In the genomic region with DNA sequence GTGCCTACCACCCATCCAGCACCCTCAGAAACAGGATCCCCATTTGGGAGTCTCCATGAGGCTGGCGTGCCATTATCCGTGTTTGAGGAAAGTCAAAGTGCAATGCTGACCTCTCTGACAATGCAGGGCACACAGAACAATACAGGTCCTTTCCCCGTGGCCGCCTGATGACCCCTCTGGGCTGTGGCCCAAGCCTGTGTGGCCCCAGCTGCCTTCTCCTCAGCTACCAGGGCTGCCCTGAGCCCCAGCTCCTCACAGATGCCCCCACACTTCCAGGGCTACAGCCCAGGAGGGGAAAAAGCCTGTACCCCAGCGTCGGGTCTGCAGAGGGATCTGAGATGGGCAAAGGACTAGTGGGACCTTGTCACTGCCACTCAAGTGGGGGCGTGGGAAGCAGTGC, we compare ENCODE assay signal across 13 cellular contexts. TPM values are rescaled to one million over a fixed set of nuclear protein-coding genes. Genes with fewer than 3 reads are reported as not detected.
A peak's percentile ranks its signal among the peaks of the same experiment; 100 is the strongest.
DNase-seq lines count a peak whose midpoint lies in the region; ATAC-seq, FAIRE-seq and TF ChIP-seq lines count a peak whose summit lies in the region.
"Had no signal": no experiment of that assay in that cellular context is flagged by ENCODE, and none has a peak within 500 bp of the region (broad histone marks: within the 10 kb centered on the region; RNA-seq: fewer than 3 reads in every experiment).

No MANE protein-coding gene starts in this region.

- no peak overlapping the region for H3K56ac ChIP-seq in H9 (ENCODE audit: insufficient read length, low read depth, low read length)

- H2BK5ac ChIP-seq in H9 (ENCODE audit: insufficient read length, low read length) = no peak overlapping the region

- H2AK5ac ChIP-seq in H9 (ENCODE audit: insufficient read length, low read length) = no peak overlapping the region

- H2BK12ac ChIP-seq in H9 (ENCODE audit: insufficient read length, low read depth, low read length) = no peak overlapping the region

- no peak overlapping the region for H3K4ac ChIP-seq in H9 (ENCODE audit: low read depth, low read length)

- BruUV-seq in K562 (replicated peaks; lab: Mats Ljungman, UMichigan) = no TSS peak
- BruUV-seq in HepG2 (replicated peaks; lab: Mats Ljungman, UMichigan) = no TSS peak

- H3K4me1 ChIP-seq in H9 (ENCODE audit: insufficient read depth, low read length) (peaks cover 6% of the 10 kb centered on the region; the same call in 1 of the 2 replicates), K562 (replicated peaks in 1 of 2; ENCODE audit: control insufficient read depth in 2 of 2, insufficient read depth in 2 of 2, low read length in 2 of 2) (peaks cover 27 to 74% of the 10 kb centered on the region in 2 experiments), HepG2 (ENCODE audit: insufficient read depth, low read length) (peaks cover 24% of the 10 kb centered on the region), rectal smooth muscle tissue (ENCODE audit: control insufficient read depth, insufficient read depth, low read length) (no peaks in the 10 kb centered on the region)

- H4K8ac ChIP-seq in H9 (replicated peaks; ENCODE audit: insufficient read length, low read depth, low read length) = no peak overlapping the region

- CTCF ChIA-PET in K562 (lab: Yijun Ruan, JAX; ENCODE audit: low intra/inter-chr PET ratio) = no interaction called here
- CTCF ChIA-PET in HepG2 (lab: Yijun Ruan, JAX; ENCODE audit: low intra/inter-chr PET ratio, low total read pairs) = no interaction called here

- TF ChIP-seq RAD21 in K562 (CRISPR knock-in tag; conservative IDR thresholded peaks at IDR 0.05 in 1 of 2, IDR thresholded peaks at IDR 0.05 in 1 of 2) (no peak), HepG2 (CRISPR knock-in tag; IDR thresholded peaks at IDR 0.05) (no peak)

- H2BK120ac ChIP-seq in H9 (ENCODE audit: low read depth, low read length, poor library complexity, severe bottlenecking) = no peak overlapping the region

- peaks cover 4% of the 10 kb centered on the region for H3K9me1 ChIP-seq in K562 (ENCODE audit: control insufficient read depth, insufficient read depth, low read length)

- POLR2A ChIA-PET in K562 (lab: Yijun Ruan, JAX) (interaction anchor here (0.6 to 3.2 kb wide), 6 partner anchors 8 to 16 kb away, joined by 3 to 18 read pairs (median 4); partner anchors contain the start of genes CFAP99 and ZFYVE28), HepG2 (lab: Yijun Ruan, JAX) (no interaction called here)

- H3K79me1 ChIP-seq in H9 (ENCODE audit: insufficient read depth, low read depth, low read length, poor library complexity, severe bottlenecking) = no peaks in the 10 kb centered on the region

- DNase-seq in H9 (no peak), K562 (ENCODE audit: extremely low read depth in 1 of 4, low spot score in 3 of 4) (no peak), HepG2 (ENCODE audit: low spot score) (no peak), middle frontal gyrus (ENCODE audit: extremely low spot score, low spot score) (no peak), NCI-H774 (lab: John Stamatoyannopoulos, UW) (no peak), inferior parietal cortex (ENCODE audit: extremely low spot score) (no peak)
- DNase-seq: activated CD4-positive, CD25-positive, alpha-beta regulatory T cell; effector CD8-positive, alpha-beta T cell; GDM1; glutamatergic neuron had no signal

- H3K27me3 Mint-ChIP-seq in H9 (ENCODE audit: low read depth) = peaks cover 27% of the 10 kb centered on the region

- H3K27me3 ChIP-seq in H9 (ENCODE audit: insufficient read depth, low read length) = no peaks in the 10 kb centered on the region
- H3K27me3 ChIP-seq in K562 (ENCODE audit: control insufficient read depth in 2 of 2, insufficient read depth in 2 of 2, low read length in 2 of 2) = no peaks in the 10 kb centered on the region
- peaks cover 15 to 67% of the 10 kb centered on the region in 2 experiments for H3K27me3 ChIP-seq in HepG2 (ENCODE audit: control insufficient read depth in 1 of 2, insufficient read depth in 2 of 2, low read length in 2 of 2)
- no peaks in the 10 kb centered on the region for H3K27me3 ChIP-seq in rectal smooth muscle tissue (ENCODE audit: control insufficient read depth, insufficient read depth, low read length)

- H3K4me3 Mint-ChIP-seq in H9 = peak overlapping the region; percentile 31 to 80

- H3K36me3 Mint-ChIP-seq in H9 (ENCODE audit: insufficient read depth in 1 of 3, low read depth in 3 of 3) = no peaks in the 10 kb centered on the region; a peak in 1 of 7 replicates

- no peak for ATAC-seq in K562
- peak; percentile 7 for ATAC-seq in HepG2
- ATAC-seq in GM18909 (IDR thresholded peaks at IDR 0.05; ENCODE audit: poor library complexity, unreplicated experiment) = no peak

- TF ChIP-seq CTCF in H9 (conservative IDR thresholded peaks at IDR 0.05) (no peak), K562 (IDR thresholded peaks at IDR 0.05 in 2 of 3, conservative IDR thresholded peaks at IDR 0.05 in 1 of 3; ENCODE audit: insufficient read depth in 2 of 3, low read depth in 1 of 3, low read length in 3 of 3) (no peak), HepG2 (CRISPR knock-in tag; IDR thresholded peaks at IDR 0.05) (no peak)

- no CpG with 5 or more reads among the region's 7 CpGs for WGBS in H9 (ENCODE audit: extremely low coverage, insufficient read length, low lambda C conversion rate)
- 80% methylated on average over 7 of the region's 7 CpGs for whole genome bisulfite sequencing in K562 (ENCODE audit: insufficient coverage, low coverage, missing lambda C conversion rate)
- WGBS in HepG2 (ENCODE audit: low lambda C conversion rate) = 18% methylated on average over 5 of the region's 7 CpGs

- H3K9ac ChIP-seq in H9 (ENCODE audit: extremely low read depth, insufficient read length, low read length) (no peak overlapping the region), K562 (ENCODE audit: insufficient read depth in 1 of 2, low read depth in 2 of 2, low read length in 2 of 2) (peak overlapping the region in 1 of 2 experiments; percentile 86; a peak in 2 of 4 replicates), HepG2 (ENCODE audit: insufficient read depth, low read depth, low read length) (no peak overlapping the region), rectal smooth muscle tissue (ENCODE audit: low read length) (no peak overlapping the region)

- H3K9me3 ChIP-seq in H9 (ENCODE audit: control insufficient read depth, low read depth, low read length) = no peaks in the 10 kb centered on the region
- no peaks in the 10 kb centered on the region for H3K9me3 ChIP-seq in K562 (replicated peaks; ENCODE audit: control insufficient read depth, insufficient read depth, low read depth, low read length)
- H3K9me3 ChIP-seq in HepG2 (ENCODE audit: low read length) = no peaks in the 10 kb centered on the region

- no peak overlapping the region for H3T11ph ChIP-seq in H9 (ENCODE audit: low read length)

- no peak overlapping the region for H4K5ac ChIP-seq in H9 (ENCODE audit: insufficient read length, low read depth, low read length)

- TF ChIP-seq POLR2A in K562 (conservative IDR thresholded peaks at IDR 0.05) (no peak), HepG2 (IDR thresholded peaks at IDR 0.05; ENCODE audit: insufficient read depth in 1 of 2, low read depth in 2 of 2, low read length in 2 of 2) (no peak)

- H2AFZ ChIP-seq in H9 (ENCODE audit: low read length) (no peak overlapping the region), K562 (ENCODE audit: low read depth, low read length) (peak overlapping the region; percentile 29; the same call in 1 of the 2 replicates), HepG2 (ENCODE audit: low read length) (no peak overlapping the region)

- H3K4me3 ChIP-seq in K562 (no peak overlapping the region), HepG2 (replicated peaks in 1 of 3; ENCODE audit: insufficient read depth in 1 of 3, low read depth in 2 of 3, low read length in 3 of 3) (peak overlapping the region in 1 of 3 experiments; percentile 34; a peak in 1 of 6 replicates), rectal smooth muscle tissue (ENCODE audit: low read length) (peak overlapping the region; percentile 22)

- no peak overlapping the region for H4K91ac ChIP-seq in H9 (ENCODE audit: insufficient read length, low read depth, low read length)

- H3K9me3 Mint-ChIP-seq in H9 = no peaks in the 10 kb centered on the region

- TF ChIP-seq EP300 in K562 (IDR thresholded peaks at IDR 0.05; ENCODE audit: low read length) (no peak), HepG2 (IDR thresholded peaks at IDR 0.05; ENCODE audit: low read depth in 2 of 2, low read length in 2 of 2) (no peak), HepG2 (CRISPR knock-in tag; IDR thresholded peaks at IDR 0.05; ENCODE audit: borderline replicate concordance) (no peak)

- no peak overlapping the region for H2BK15ac ChIP-seq in H9 (ENCODE audit: low read depth, low read length)

- peaks cover 5% of the 10 kb centered on the region; the same call in 1 of the 3 replicates for H3K36me3 ChIP-seq in K562 (ENCODE audit: control insufficient read depth, insufficient read depth, low read length)
- no peaks in the 10 kb centered on the region for H3K36me3 ChIP-seq in HepG2 (replicated peaks in 1 of 2; ENCODE audit: control insufficient read depth in 1 of 2, insufficient read depth in 2 of 2, low read length in 2 of 2)
- H3K36me3 ChIP-seq in rectal smooth muscle tissue (ENCODE audit: control insufficient read depth, insufficient read depth, low read length) = no peaks in the 10 kb centered on the region

- H3K18ac ChIP-seq in H9 (ENCODE audit: insufficient read length, low read depth, low read length) = no peak overlapping the region

- peaks cover 23 to 34% of the 10 kb centered on the region in 2 experiments for H3K4me1 Mint-ChIP-seq in H9

- in situ Hi-C loops in K562 (cut with MboI) (no loop called here), HepG2 (cut with HindIII; ENCODE audit: extremely low pct_ligation_motif_present, low pct_unique_long_range_greater_than_20kb) (no loop called here)

- H3K14ac ChIP-seq in H9 (ENCODE audit: insufficient read depth, low read length) = no peak overlapping the region

- H3K23ac ChIP-seq in H9 (ENCODE audit: insufficient read length, low read depth, low read length) = no peak overlapping the region

- peak overlapping the region in 1 of 3 experiments; percentile 40; a peak in 1 of 7 replicates for H3K27ac Mint-ChIP-seq in H9

- FAIRE-seq in K562 (lab: Jason Lieb, UNC) (no peak), HepG2 (lab: Jason Lieb, UNC) (no peak)

- no peaks in the 10 kb centered on the region for H4K20me1 ChIP-seq in H9 (ENCODE audit: control insufficient read depth, insufficient read depth, insufficient read length)
- no peaks in the 10 kb centered on the region; the same call in 1 of the 2 replicates for H4K20me1 ChIP-seq in K562 (replicated peaks; ENCODE audit: control insufficient read depth, insufficient read depth, low read length)
- H4K20me1 ChIP-seq in HepG2 (ENCODE audit: insufficient read depth, low read length) = no peaks in the 10 kb centered on the region; the same call in 1 of the 2 replicates

- peaks cover 3% of the 10 kb centered on the region for H3K23me2 ChIP-seq in H9 (ENCODE audit: insufficient read length, low read depth, low read length, poor library complexity, severe bottlenecking)

- intact Hi-C loops in K562 (cut with micrococcal nuclease) (loop anchor here (2.0 kb wide), 1 partner anchor 14 kb away; no protein-coding TSS in a partner anchor), HepG2 (cut with micrococcal nuclease; ENCODE audit: unreplicated experiment) (no loop called here)

- H2BK20ac ChIP-seq in H9 (ENCODE audit: low read depth, low read length, poor library complexity, severe bottlenecking) = no peak overlapping the region

- no peak overlapping the region for H3K27ac ChIP-seq in H9 (ENCODE audit: insufficient read length, low read depth, low read length)
- no peak overlapping the region for H3K27ac ChIP-seq in K562 (ENCODE audit: extremely low read depth, low read depth, low read length)
- H3K27ac ChIP-seq in HepG2 (ENCODE audit: extremely low read length, insufficient read depth, low read length) = no peak overlapping the region
- no peak overlapping the region for H3K27ac ChIP-seq in rectal smooth muscle tissue (ENCODE audit: low read depth, low read length)

- H3K4me2 ChIP-seq in H9 (ENCODE audit: insufficient read depth, insufficient read length, low read length) (peak overlapping the region; percentile 85), K562 (ENCODE audit: insufficient read depth, low read length) (peak overlapping the region; percentile 73; the same call in 1 of the 2 replicates), HepG2 (ENCODE audit: low read depth, low read length) (peak overlapping the region; percentile 56)

- H3K79me2 ChIP-seq in H9 (ENCODE audit: insufficient read depth, low read length) = no peaks in the 10 kb centered on the region
- peaks cover 63% of the 10 kb centered on the region for H3K79me2 ChIP-seq in K562 (ENCODE audit: control insufficient read depth, insufficient read depth, low read length)
- H3K79me2 ChIP-seq in HepG2 (ENCODE audit: insufficient read depth, low read length) = no peaks in the 10 kb centered on the region

RNA-seq across cellular contexts. Expression of gene ZFYVE28, which starts 15.5 kb away (rescaled TPM):
- total RNA-seq in H9 (2021) (0.98 and 1.2 TPM in 2 replicates), K562 (2014; rRNA removed) (11.9 and 15.6 TPM in 2 replicates), K562 (2014; rRNA removed; fragmentation: Illumina TruSeq; extraction: Trizol) (5.0 and 6.1 TPM in 2 replicates), K562 (2015; rRNA removed; fragmentation: Illumina TruSeq; extraction: Trizol) (10.7 and 11.0 TPM in 2 replicates), K562 (2021) (24.8 and 25.1 TPM in 2 replicates), HepG2 (2016; rRNA removed; fragmentation: Illumina TruSeq; extraction: Trizol) (0.22 and 0.24 TPM in 2 replicates)
- 99.5 and 128 TPM in 2 replicates for total RNA-seq in K562 (2011; cell fraction: chromatin; rRNA removed; ENCODE audit: low replicate concordance)
- total RNA-seq in K562 (2011; cell fraction: nucleolus; rRNA removed) = 69.4 and 77.0 TPM in 2 replicates
- total RNA-seq in K562 (2011; cell fraction: nucleoplasm; rRNA removed) = 69.0 and 126 TPM in 2 replicates
- polyA plus RNA-seq in K562 (2011; rRNA removed) (8.2 and 13.7 TPM in 2 replicates), K562 (2014; fragmentation: Illumina TruSeq; extraction: Trizol) (8.9 and 10.3 TPM in 2 replicates), K562 (2014; fragmentation: Nextera tagmentation; extraction: Ambion mirVana) (1 to 10 TPM; 1.3 to 2.1 TPM), K562 (2014; rRNA removed) (16.2 and 20.0 TPM in 2 replicates), HepG2 (2011; rRNA removed) (0.12 and 0.30 TPM in 2 replicates)
- 10.1 and 10.3 TPM in 2 replicates for polyA plus RNA-seq in K562 (2011; cell fraction: cytosol; rRNA removed)
- 85.0 and 102 TPM in 2 replicates for polyA plus RNA-seq in K562 (2011; cell fraction: nucleus; rRNA removed)
- 15.0 and 16.5 TPM in 2 replicates for polyA plus RNA-seq in K562 (2012)
- polyA minus RNA-seq in K562 (2011; rRNA and poly(A)+ RNA removed) = 10.9 and 12.1 TPM in 2 replicates
- polyA minus RNA-seq in K562 (2011; cell fraction: cytosol; rRNA and poly(A)+ RNA removed) = 7.9 and 11.7 TPM in 2 replicates
- polyA minus RNA-seq in K562 (2011; cell fraction: nucleus; rRNA and poly(A)+ RNA removed) = 20.1 and 25.1 TPM in 2 replicates
- not detected in 2 replicates for total RNA-seq in HepG2 (2016; cell fraction: cytosol; rRNA removed; fragmentation: Illumina TruSeq; extraction: Trizol; ENCODE audit: low read depth)
- total RNA-seq in HepG2 (2016; cell fraction: insoluble cytoplasmic fraction; rRNA removed; fragmentation: Illumina TruSeq; extraction: Trizol) = 0.13 and 0.19 TPM in 2 replicates
- total RNA-seq in HepG2 (2016; cell fraction: membrane; rRNA removed; fragmentation: Illumina TruSeq; extraction: Trizol) = 0.14 and 0.22 TPM in 2 replicates
- 0.25 TPM in 1 of 2 replicates, not detected in the other for total RNA-seq in HepG2 (2016; cell fraction: nucleus; rRNA removed; fragmentation: Illumina TruSeq; extraction: Trizol)
- polyA plus RNA-seq in HepG2 (2011; cell fraction: cytosol; rRNA removed) = 0.09 TPM in 2 replicates
- polyA plus RNA-seq in HepG2 (2011; cell fraction: nucleus; rRNA removed) = 0.69 and 1.4 TPM in 2 replicates
- 0.04 and 0.31 TPM in 2 replicates for polyA plus RNA-seq in HepG2 (2012)
- 0.03 and 0.14 TPM in 2 replicates for polyA plus RNA-seq in HepG2 (2016; cell fraction: cytosol; fragmentation: Illumina TruSeq; extraction: Trizol; ENCODE audit: low read depth)
- 0.22 and 0.24 TPM in 2 replicates for polyA plus RNA-seq in HepG2 (2016; cell fraction: insoluble cytoplasmic fraction; fragmentation: Illumina TruSeq; extraction: Trizol; ENCODE audit: low read depth)
- not detected in 2 replicates for polyA plus RNA-seq in HepG2 (2016; cell fraction: membrane; fragmentation: Illumina TruSeq; extraction: Trizol; ENCODE audit: low read depth)
- 0.19 and 0.61 TPM in 2 replicates for polyA plus RNA-seq in HepG2 (2016; cell fraction: nucleus; fragmentation: Illumina TruSeq; extraction: Trizol; ENCODE audit: insufficient read depth, low read depth)
- polyA minus RNA-seq in HepG2 (2011; rRNA and poly(A)+ RNA removed; ENCODE audit: low replicate concordance) = 0.72 and 3.2 TPM in 2 replicates
- polyA minus RNA-seq in HepG2 (2011; cell fraction: cytosol; rRNA and poly(A)+ RNA removed) = 0.26 TPM in 1 of 2 replicates, not detected in the other
- polyA minus RNA-seq in HepG2 (2011; cell fraction: nucleus; rRNA and poly(A)+ RNA removed) = 0.52 TPM in 1 of 2 replicates, not detected in the other

RNA-seq across cellular contexts. Expression of gene CFAP99, which starts 15.8 kb away (rescaled TPM):
- total RNA-seq in H9 (2021) = 0.13 and 0.35 TPM in 2 replicates
- total RNA-seq in K562 (2011; cell fraction: chromatin; rRNA removed; ENCODE audit: low replicate concordance) = 0.37 TPM in 1 of 2 replicates, not detected in the other
- 0.17 TPM in 1 of 2 replicates, not detected in the other for total RNA-seq in K562 (2011; cell fraction: nucleolus; rRNA removed)
- total RNA-seq in K562 (2011; cell fraction: nucleoplasm; rRNA removed) = 0.66 TPM in 1 of 2 replicates, not detected in the other
- total RNA-seq in K562 (2014; rRNA removed) = 0.12 TPM in 1 of 2 replicates, not detected in the other
- total RNA-seq in K562 (2014; rRNA removed; fragmentation: Illumina TruSeq; extraction: Trizol) = not detected in 2 replicates
- not detected in 2 replicates for total RNA-seq in K562 (2015; rRNA removed; fragmentation: Illumina TruSeq; extraction: Trizol)
- total RNA-seq in K562 (2021) = 0.18 and 0.22 TPM in 2 replicates
- 0.07 and 0.12 TPM in 2 replicates for polyA plus RNA-seq in K562 (2011; rRNA removed)
- polyA plus RNA-seq in K562 (2011; cell fraction: cytosol; rRNA removed) = 0.07 and 0.12 TPM in 2 replicates
- 0.11 and 0.24 TPM in 2 replicates for polyA plus RNA-seq in K562 (2011; cell fraction: nucleus; rRNA removed)
- polyA plus RNA-seq in K562 (2012) = 0.23 and 0.32 TPM in 2 replicates
- 0.09 and 0.17 TPM in 2 replicates for polyA plus RNA-seq in K562 (2014; fragmentation: Illumina TruSeq; extraction: Trizol)
- polyA plus RNA-seq in K562 (2014; fragmentation: Nextera tagmentation; extraction: Ambion mirVana) = not detected
- not detected in 2 replicates for polyA plus RNA-seq in K562 (2014; rRNA removed)
- polyA minus RNA-seq in K562 (2011; rRNA and poly(A)+ RNA removed) = not detected in 2 replicates
- polyA minus RNA-seq in K562 (2011; cell fraction: cytosol; rRNA and poly(A)+ RNA removed) = not detected in 2 replicates
- not detected in 2 replicates for polyA minus RNA-seq in K562 (2011; cell fraction: nucleus; rRNA and poly(A)+ RNA removed)
- not detected in 2 replicates for total RNA-seq in HepG2 (2016; rRNA removed; fragmentation: Illumina TruSeq; extraction: Trizol)
- total RNA-seq in HepG2 (2016; cell fraction: cytosol; rRNA removed; fragmentation: Illumina TruSeq; extraction: Trizol; ENCODE audit: low read depth) = not detected in 2 replicates
- total RNA-seq in HepG2 (2016; cell fraction: insoluble cytoplasmic fraction; rRNA removed; fragmentation: Illumina TruSeq; extraction: Trizol) = not detected in 2 replicates
- total RNA-seq in HepG2 (2016; cell fraction: membrane; rRNA removed; fragmentation: Illumina TruSeq; extraction: Trizol) = not detected in 2 replicates
- total RNA-seq in HepG2 (2016; cell fraction: nucleus; rRNA removed; fragmentation: Illumina TruSeq; extraction: Trizol) = not detected in 2 replicates
- polyA plus RNA-seq in HepG2 (2011; rRNA removed) = 0.07 TPM in 1 of 2 replicates, not detected in the other
- 0.07 TPM in 1 of 2 replicates, not detected in the other for polyA plus RNA-seq in HepG2 (2011; cell fraction: cytosol; rRNA removed)
- 0.29 TPM in 1 of 2 replicates, not detected in the other for polyA plus RNA-seq in HepG2 (2011; cell fraction: nucleus; rRNA removed)
- not detected in 2 replicates for polyA plus RNA-seq in HepG2 (2012)
- not detected in 2 replicates for polyA plus RNA-seq in HepG2 (2016; cell fraction: cytosol; fragmentation: Illumina TruSeq; extraction: Trizol; ENCODE audit: low read depth)
- polyA plus RNA-seq in HepG2 (2016; cell fraction: insoluble cytoplasmic fraction; fragmentation: Illumina TruSeq; extraction: Trizol; ENCODE audit: low read depth) = not detected in 2 replicates
- polyA plus RNA-seq in HepG2 (2016; cell fraction: membrane; fragmentation: Illumina TruSeq; extraction: Trizol; ENCODE audit: low read depth) = not detected in 2 replicates
- polyA plus RNA-seq in HepG2 (2016; cell fraction: nucleus; fragmentation: Illumina TruSeq; extraction: Trizol; ENCODE audit: insufficient read depth, low read depth) = not detected in 2 replicates
- not detected in 2 replicates for polyA minus RNA-seq in HepG2 (2011; rRNA and poly(A)+ RNA removed; ENCODE audit: low replicate concordance)
- polyA minus RNA-seq in HepG2 (2011; cell fraction: cytosol; rRNA and poly(A)+ RNA removed) = not detected in 2 replicates
- not detected in 2 replicates for polyA minus RNA-seq in HepG2 (2011; cell fraction: nucleus; rRNA and poly(A)+ RNA removed)
- total RNA-seq: pulmonary artery endothelial cell had no signal
